Comparison of ENCODE assay signal across 16 cellular contexts in genomic region chr2:69646714-69647113, GRCh38. TPM values are rescaled to one million over a fixed set of nuclear protein-coding genes. Genes with fewer than 3 reads are reported as not detected.
DNase-seq lines count a peak whose midpoint lies in the region; ATAC-seq and TF ChIP-seq lines count a peak whose summit lies in the region.
"Had no signal": no experiment of that assay in that cellular context is flagged by ENCODE, and none has a peak within 500 bp of the region (broad histone marks: within the 10 kb centered on the region; RNA-seq: fewer than 3 reads in every experiment).

No MANE protein-coding gene starts in this region.

- intact Hi-C loops in CD4-positive, alpha-beta memory T cell (cut with micrococcal nuclease): loop anchor here (10.0 kb wide), 1 partner anchor 262 kb away; the partner anchor contains the start of gene GFPT1

- no peaks in the 10 kb centered on the region for H3K27me3 ChIP-seq in CD4-positive, alpha-beta memory T cell (ENCODE audit: insufficient read depth, low read length)
- no peaks in the 10 kb centered on the region for H3K27me3 ChIP-seq in suprapubic skin

- no peaks in the 10 kb centered on the region for H3K27me3 Mint-ChIP-seq in CD4-positive, alpha-beta memory T cell
- H3K27me3 Mint-ChIP-seq in T-helper 17 cell: no peaks in the 10 kb centered on the region
- H3K27me3 Mint-ChIP-seq in effector memory CD8-positive, alpha-beta T cell: no peaks in the 10 kb centered on the region

- TF ChIP-seq EP300 in suprapubic skin (IDR thresholded peaks at IDR 0.05): no peak

- ATAC-seq in T-helper 17 cell: no peak
- ATAC-seq in effector memory CD8-positive, alpha-beta T cell (replicated peaks): no peak
- ATAC-seq in GM21447 (IDR thresholded peaks at IDR 0.05; ENCODE audit: unreplicated experiment): no peak

- no peaks in the 10 kb centered on the region for H3K9me3 Mint-ChIP-seq in CD4-positive, alpha-beta memory T cell
- H3K9me3 Mint-ChIP-seq in effector memory CD8-positive, alpha-beta T cell: no peaks in the 10 kb centered on the region

- POLR2A ChIA-PET in CD4-positive, alpha-beta memory T cell (lab: Charles Lee; ENCODE audit: partially characterized antibody): interaction anchor here (0.7 to 9.5 kb wide), 13 partner anchors 19 to 478 kb away, joined by 3 to 217 read pairs (median 39); partner anchors contain the start of genes MXD1 and NFU1

- TF ChIP-seq CTCF in 22Rv1 (IDR thresholded peaks at IDR 0.05) (no peak), suprapubic skin (IDR thresholded peaks at IDR 0.05) (no peak)

- peaks cover 2 to 26% of the 10 kb centered on the region in 2 donors for H3K36me3 Mint-ChIP-seq in CD4-positive, alpha-beta memory T cell
- peaks cover 1% of the 10 kb centered on the region for H3K36me3 Mint-ChIP-seq in T-helper 17 cell (ENCODE audit: low read depth)
- peaks cover 46% of the 10 kb centered on the region for H3K36me3 Mint-ChIP-seq in effector memory CD8-positive, alpha-beta T cell (ENCODE audit: insufficient read depth)

- peak overlapping the region; percentile 93 to 99 (median 94) for H3K27ac Mint-ChIP-seq in CD4-positive, alpha-beta memory T cell
- H3K27ac Mint-ChIP-seq in T-helper 17 cell: peak overlapping the region; percentile 99
- peak overlapping the region; percentile 96 to 98 for H3K27ac Mint-ChIP-seq in effector memory CD8-positive, alpha-beta T cell

- H3K36me3 ChIP-seq in CD4-positive, alpha-beta memory T cell (ENCODE audit: insufficient read depth, low read length): no peaks in the 10 kb centered on the region
- no peaks in the 10 kb centered on the region for H3K36me3 ChIP-seq in suprapubic skin

- TF ChIP-seq POLR2A in suprapubic skin (IDR thresholded peaks at IDR 0.05): no peak

- no peaks in the 10 kb centered on the region for H3K9me3 ChIP-seq in CD4-positive, alpha-beta memory T cell (ENCODE audit: control insufficient read depth in 1 of 2, low read length in 2 of 2)
- H3K9me3 ChIP-seq in T-helper 17 cell (ENCODE audit: control insufficient read depth, low read length, poor library complexity, severe bottlenecking) (no peaks in the 10 kb centered on the region), suprapubic skin (no peaks in the 10 kb centered on the region)

- DNase-seq in CD4-positive, alpha-beta memory T cell: peak in 1 of 5 donors; percentile 33
- DNase-seq in T-helper 17 cell (no peak), suprapubic skin (ENCODE audit: low spot score in 2 of 2) (no peak), NCI-H1694 treated with DMSO at 0.1 percent for 48 hours (lab: John Stamatoyannopoulos, UW) (no peak), SW 1271 (lab: John Stamatoyannopoulos, UW) (no peak)
- no peak for DNase-seq in effector memory CD8-positive, alpha-beta T cell
- DNase-seq: activated CD4-positive, alpha-beta T cell treated with anti-CD3 and anti-CD28 coated beads, Interleukin-2, amount 50 U/mL, for 48 hours; activated gamma-delta T cell treated with Interleukin-2 at 50 U/mL for 16 hours; dermis blood vessel endothelial cell; DMS153; erythroblast; MM.1S; NCI-H2029 treated with DMSO at 0.1 percent for 48 hours; NCI-H510A had no signal

- H3K4me3 ChIP-seq in CD4-positive, alpha-beta memory T cell (ENCODE audit: low read length in 2 of 2): peak overlapping the region in 1 of 2 donors; percentile 13
- H3K4me3 ChIP-seq in suprapubic skin: no peak overlapping the region

- CTCF ChIA-PET in CD4-positive, alpha-beta memory T cell (lab: Charles Lee; ENCODE audit: partially characterized antibody): interaction anchor here (0.7 to 7.3 kb wide), 10 partner anchors 33 to 86 kb away, joined by 3 to 95 read pairs (median 10); no protein-coding TSS in a partner anchor

- peaks cover 71% of the 10 kb centered on the region for H3K4me1 ChIP-seq in CD4-positive, alpha-beta memory T cell (ENCODE audit: insufficient read depth, low read length)
- peaks cover 33% of the 10 kb centered on the region for H3K4me1 ChIP-seq in suprapubic skin

- WGBS in suprapubic skin: 57% methylated on average over 1 of the region's 1 CpG

- peaks cover 43 to 71% (median 53%) of the 10 kb centered on the region in 4 donors for H3K4me1 Mint-ChIP-seq in CD4-positive, alpha-beta memory T cell
- peaks cover 53% of the 10 kb centered on the region for H3K4me1 Mint-ChIP-seq in T-helper 17 cell
- H3K4me1 Mint-ChIP-seq in effector memory CD8-positive, alpha-beta T cell (ENCODE audit: low read depth in 2 of 2): peaks cover 55 to 58% of the 10 kb centered on the region in 2 donors

- H3K27ac ChIP-seq in 22Rv1: peak overlapping the region; percentile 98
- H3K27ac ChIP-seq in CD4-positive, alpha-beta memory T cell (ENCODE audit: low read depth, low read length): peak overlapping the region; percentile 80
- H3K27ac ChIP-seq in suprapubic skin: no peak overlapping the region

- peak overlapping the region in 7 of 8 donors; percentile 41 to 95 (median 87) for H3K4me3 Mint-ChIP-seq in CD4-positive, alpha-beta memory T cell
- peak overlapping the region; percentile 32 for H3K4me3 Mint-ChIP-seq in T-helper 17 cell
- H3K4me3 Mint-ChIP-seq in effector memory CD8-positive, alpha-beta T cell: peak overlapping the region; percentile 41 to 88

RNA-seq across cellular contexts. Expression of gene AAK1, which starts 3.2 kb away (rescaled TPM):
- 100 to 1,000 TPM; 220 to 225 TPM for total RNA-seq in CD4-positive, alpha-beta memory T cell
- 100 to 1,000 TPM in 1 of 2 donors, 10 to 100 TPM in 1; 27.6 to 129 TPM for polyA plus RNA-seq in CD4-positive, alpha-beta memory T cell
- total RNA-seq in T-helper 17 cell (100 to 1,000 TPM; 187 to 243 TPM), suprapubic skin (10 to 100 TPM; 26.4 to 48.4 (median 32.7) TPM)

Comparison
In these comparisons a context has a peak if more than half of its experiments do, and no peak if none do; other contexts are left out.
1. H3K4me3 Mint-ChIP-seq: peak in every context shown above with its lines; median percentile 87 in CD4-positive, alpha-beta memory T cell; 64 in effector memory CD8-positive, alpha-beta T cell; 32 in T-helper 17 cell.